ENCODE assay signal across 24 cellular contexts in genomic region chr5:38226091-38226490, GRCh38. TPM values are rescaled to one million over a fixed set of nuclear protein-coding genes. Genes with fewer than 3 reads are reported as not detected.
"Had no signal": no experiment of that assay in that cellular context is flagged by ENCODE, and none has a peak within 500 bp of the region (broad histone marks: within the 10 kb centered on the region; RNA-seq: fewer than 3 reads in every experiment).

No MANE protein-coding gene starts in this region.

- DNase-seq: immature natural killer cell; islet precursor cell; left ventricle myocardium inferior; midbrain; mucosa of descending colon; naive thymus-derived CD4-positive, alpha-beta T cell; ovary; right lobe of liver; stimulated activated CD4-positive, alpha-beta T cell treated with anti-CD3 and anti-CD28 coated beads, Interleukin-12 subunit alpha, Interleukin-12 subunit beta, amount 100 ng/mL, for 4 hours; stimulated activated CD4-positive, alpha-beta T cell treated with anti-CD3 and anti-CD28 coated beads, Interleukin-15, amount 100 ng/mL, for 24 hours; stimulated activated CD4-positive, alpha-beta T cell treated with anti-CD3 and anti-CD28 coated beads, Interleukin-2, amount 100 ng/mL, for 24 hours; stimulated activated CD4-positive, alpha-beta T cell treated with anti-CD3 and anti-CD28 coated beads, Interleukin-4, amount 100 ng/mL, for 1 hour; stimulated activated naive B cell treated with anti-CD40 and anti-IgM and Interleukin-4, amounts not matched to agents 10 μg/mL and 1 μg/mL and 100 μg/mL, for 72 hours; stimulated activated naive CD8-positive, alpha-beta T cell treated with anti-CD3 and anti-CD28 coated beads, Interleukin-15, Interleukin-2, amounts not matched to agents 100 U/mL and 50 U/mL, for 24 hours; stomach; testis; thyroid gland; transverse colon; upper lobe of left lung had no signal

- H3K36me3 ChIP-seq: left ventricle myocardium inferior, ovary, right atrium auricular region, right lobe of liver, stomach, thyroid gland, transverse colon, upper lobe of left lung, vagina had no signal

- H3K27me3 ChIP-seq: ovary, right atrium auricular region, right lobe of liver, testis, thyroid gland, transverse colon, upper lobe of left lung, vagina had no signal

- H3K27ac ChIP-seq: left ventricle myocardium inferior, ovary, right atrium auricular region, right lobe of liver, stomach, testis, thyroid gland, transverse colon, upper lobe of left lung, vagina had no signal

- H3K4me1 ChIP-seq: left ventricle myocardium inferior, right atrium auricular region, right lobe of liver, stomach, testis, thyroid gland, transverse colon, upper lobe of left lung, vagina had no signal

- ATAC-seq: mucosa of descending colon; naive thymus-derived CD4-positive, alpha-beta T cell; natural killer cell treated with Interleukin-12 subunit alpha and Interleukin-12 subunit beta and Interleukin-15 and Interleukin-18, amount 100 ng/mL, for 72 hours; right lobe of liver; stimulated activated naive B cell treated with anti-CD40 and anti-IgM and Interleukin-4, amounts not matched to agents 10 μg/mL and 1 μg/mL and 100 μg/mL, for 72 hours; stimulated activated naive CD8-positive, alpha-beta T cell treated with anti-CD3 and anti-CD28 coated beads, Interleukin-15, Interleukin-2, amounts not matched to agents 100 U/mL and 50 U/mL, for 24 hours had no signal

- H3K9me3 ChIP-seq: ovary, right atrium auricular region, right lobe of liver, testis, thyroid gland, transverse colon, upper lobe of left lung, vagina had no signal

- H3K4me3 ChIP-seq: left ventricle myocardium inferior, lung, mucosa of descending colon, ovary, right atrium auricular region, right lobe of liver, stomach, testis, thyroid gland, transverse colon, upper lobe of left lung, vagina had no signal

RNA-seq across cellular contexts. Expression of gene EGFLAM, which starts 32.3 kb away (rescaled TPM):
- total RNA-seq: naive thymus-derived CD4-positive, alpha-beta T cell; natural killer cell treated with Interleukin-12 subunit alpha and Interleukin-12 subunit beta and Interleukin-15 and Interleukin-18, amount 100 ng/mL, for 72 hours had no signal
- polyA plus RNA-seq: immature natural killer cell; naive thymus-derived CD4-positive, alpha-beta T cell; neural cell had no signal
